In the genomic region with DNA sequence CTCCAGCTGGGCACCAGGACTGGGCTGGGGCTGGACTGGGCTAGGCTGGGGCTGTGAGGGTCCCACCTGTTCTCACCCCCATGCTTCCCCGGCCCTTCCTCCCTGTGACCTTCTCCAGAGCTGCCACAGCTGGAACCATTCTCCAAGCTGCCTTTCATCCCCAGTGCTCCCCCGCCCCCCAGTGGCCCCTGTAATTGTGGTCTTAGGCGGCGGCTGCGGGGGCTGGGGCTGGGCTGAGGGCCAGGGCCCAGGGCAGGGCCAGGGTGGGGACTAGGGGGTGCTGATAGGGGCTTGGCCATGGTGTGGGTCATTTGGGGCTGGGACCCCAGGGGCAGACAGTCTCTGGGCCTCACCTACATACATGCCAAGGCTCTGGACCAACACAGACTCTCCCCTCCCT, we compare ENCODE assay signal across 1 cellular context.
TF ChIP-seq lines count a peak whose summit lies in the region.

No MANE protein-coding gene starts in this region.

TF ChIP-seq in HEK293, 187 proteins besides CTCF, POLR2A, EP300 and RAD21 (continued from another document):
- TF ChIP-seq, protein P1, sequence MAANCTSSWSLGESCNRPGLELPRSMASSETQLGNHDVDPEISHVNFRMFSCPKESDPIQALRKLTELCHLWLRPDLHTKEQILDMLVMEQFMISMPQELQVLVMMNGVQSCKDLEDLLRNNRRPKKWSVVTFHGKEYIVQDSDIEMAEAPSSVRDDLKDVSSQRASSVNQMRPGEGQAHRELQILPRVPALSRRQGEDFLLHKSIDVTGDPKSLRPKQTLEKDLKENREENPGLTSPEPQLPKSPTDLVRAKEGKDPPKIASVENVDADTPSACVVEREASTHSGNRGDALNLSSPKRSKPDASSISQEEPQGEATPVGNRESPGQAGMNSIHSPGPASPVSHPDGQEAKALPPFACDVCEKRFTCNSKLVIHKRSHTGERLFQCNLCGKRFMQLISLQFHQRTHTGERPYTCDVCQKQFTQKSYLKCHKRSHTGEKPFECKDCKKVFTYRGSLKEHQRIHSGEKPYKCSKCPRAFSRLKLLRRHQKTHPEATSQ (tag by site-specific recombination; IDR thresholded peaks at IDR 0.05), result no peak
- no peak for TF ChIP-seq ZSCAN16 (tag by site-specific recombination; IDR thresholded peaks at IDR 0.05)
- TF ChIP-seq ZNF292 (tag by site-specific recombination; IDR thresholded peaks at IDR 0.05; ENCODE audit: borderline replicate concordance, low read depth), result no peak
- TF ChIP-seq ZFHX2 (tag by site-specific recombination; conservative IDR thresholded peaks at IDR 0.05), result 0 out of 2 replicates have a peak, but pooled peaks have one; percentile 9
- no peak for TF ChIP-seq ZNF660 (tag by site-specific recombination; IDR thresholded peaks at IDR 0.05)
- TF ChIP-seq ZFP41 (tag by site-specific recombination; IDR thresholded peaks at IDR 0.05; ENCODE audit: borderline replicate concordance), result no peak
- TF ChIP-seq KLF1 (tag by site-specific recombination; IDR thresholded peaks at IDR 0.05), result peak; percentile 90
- no peak for TF ChIP-seq ZNF776 (tag by site-specific recombination; IDR thresholded peaks at IDR 0.05; ENCODE audit: borderline replicate concordance)
- no peak for TF ChIP-seq MEIS1 (CRISPR knock-in tag; IDR thresholded peaks at IDR 0.05; ENCODE audit: borderline replicate concordance)
- no peak for TF ChIP-seq ZNF596 (tag by site-specific recombination; IDR thresholded peaks at IDR 0.05)
